In genomic region chr2:100806550-100806949, GRCh38 we compare ENCODE assay signal across 24 cellular contexts.
"Had no signal": no experiment of that assay in that cellular context is flagged by ENCODE, and none has a peak within 500 bp of the region (broad histone marks: within the 10 kb centered on the region; RNA-seq: fewer than 3 reads in every experiment).

No MANE protein-coding gene starts in this region.

- DNase-seq: Kasumi-1, MV-4-11, NCI-H1048, NCI-H1105, NCI-H1417, NCI-H1436 treated with DMSO at 0.1 percent for 48 hours, NCI-H1694, NCI-H187 treated with DMSO at 0.1 percent for 48 hours, NCI-H2029 treated with DMSO at 0.1 percent for 48 hours, NCI-H2171 treated with DMSO at 0.1 percent for 48 hours, NCI-H2227 treated with DMSO at 0.1 percent for 48 hours, NCI-H446, NCI-H510A, NCI-H524 treated with DMSO at 0.1 percent for 48 hours, NCI-H69, NCI-H774, SHP77 treated with DMSO at 0.1 percent for 48 hours, SJCRH30 had no signal

- H3K27ac ChIP-seq: KMS-11, RWPE1, SJCRH30 had no signal

- H3K4me3 ChIP-seq: K562, SJCRH30 had no signal

- H3K4me2 ChIP-seq: KMS-11 had no signal

- H3K27me3 ChIP-seq: SJCRH30 had no signal

- H3K9ac ChIP-seq: KMS-11 had no signal

- ATAC-seq: HepG2, K562, Panc1, SK-N-SH treated with all-trans-retinoic acid at 6 μM for 48 hours had no signal

- H3K9me3 ChIP-seq: SJCRH30 had no signal

- H3K36me3 ChIP-seq: SJCRH30 had no signal

- H3K4me1 ChIP-seq: SJCRH30 had no signal
